15 cellular contexts compared by ENCODE assay signal in genomic region chr15:34644061-34644460, GRCh38.
A peak's percentile ranks its signal among the peaks of the same experiment; 100 is the strongest.
DNase-seq lines count a peak whose midpoint lies in the region; ATAC-seq and TF ChIP-seq lines count a peak whose summit lies in the region.
"Had no signal": no experiment of that assay in that cellular context is flagged by ENCODE, and none has a peak within 500 bp of the region (broad histone marks: within the 10 kb centered on the region; RNA-seq: fewer than 3 reads in every experiment).

No MANE protein-coding gene starts in this region.

- no peaks in the 10 kb centered on the region for H3K9me3 Mint-ChIP-seq in activated T-cell treated with anti-CD3 and anti-CD28 coated beads, Interleukin-2, amount 50 U/mL, for 72 hours
- H3K9me3 Mint-ChIP-seq: activated naive CD4-positive, alpha-beta T cell treated with anti-CD3 and anti-CD28 coated beads, Interleukin-2, amount 50 U/mL, for 24 hours had no signal

- no peak overlapping the region for H3K4me3 ChIP-seq in fibroblast of pulmonary artery (replicated peaks; ENCODE audit: low read depth, low read length)
- H3K4me3 ChIP-seq: coronary artery, Peyer's patch, suprapubic skin had no signal

- no peaks in the 10 kb centered on the region for H3K36me3 Mint-ChIP-seq in activated T-cell treated with anti-CD3 and anti-CD28 coated beads, Interleukin-2, amount 50 U/mL, for 72 hours (ENCODE audit: insufficient read depth in 2 of 2)

- TF ChIP-seq CTCF in fibroblast of pulmonary artery (IDR thresholded peaks at IDR 0.05; ENCODE audit: low read length, missing control alignments), result no peak

- in situ Hi-C loops in SK-MEL-5 (cut with HindIII; ENCODE audit: low pct_unique_long_range_greater_than_20kb, low sequenced_read_pairs), result no loop called here

- H3K27ac Mint-ChIP-seq in activated T-cell treated with anti-CD3 and anti-CD28 coated beads, Interleukin-2, amount 50 U/mL, for 72 hours, result no peak overlapping the region
- H3K27ac Mint-ChIP-seq: activated naive CD4-positive, alpha-beta T cell treated with anti-CD3 and anti-CD28 coated beads, Interleukin-2, amount 50 U/mL, for 24 hours; nephron had no signal

- no peaks in the 10 kb centered on the region for H3K4me1 Mint-ChIP-seq in activated T-cell treated with anti-CD3 and anti-CD28 coated beads, Interleukin-2, amount 50 U/mL, for 72 hours (ENCODE audit: low read depth)
- H3K4me1 Mint-ChIP-seq: activated naive CD4-positive, alpha-beta T cell treated with anti-CD3 and anti-CD28 coated beads, Interleukin-2, amount 50 U/mL, for 24 hours; nephron had no signal

- H3K27me3 Mint-ChIP-seq in activated T-cell treated with anti-CD3 and anti-CD28 coated beads, Interleukin-2, amount 50 U/mL, for 72 hours (ENCODE audit: low read depth), result peaks cover 35% of the 10 kb centered on the region

- H3K4me3 Mint-ChIP-seq in activated T-cell treated with anti-CD3 and anti-CD28 coated beads, Interleukin-2, amount 50 U/mL, for 72 hours, result no peak overlapping the region
- H3K4me3 Mint-ChIP-seq: activated naive CD4-positive, alpha-beta T cell treated with anti-CD3 and anti-CD28 coated beads, Interleukin-2, amount 50 U/mL, for 24 hours; nephron had no signal

- peak; percentile 52 for DNase-seq in H4 (ENCODE audit: low spot score)
- peak; percentile 40 for DNase-seq in SK-MEL-5 (ENCODE audit: low read depth, low spot score)
- peak; percentile 71 for DNase-seq in fibroblast of pulmonary artery (ENCODE audit: low read depth)
- peak; percentile 60 for DNase-seq in smooth muscle cell of the brain vasculature (ENCODE audit: low read depth, low spot score)
- DNase-seq in stimulated activated CD8-positive, alpha-beta memory T cell treated with anti-CD3 and anti-CD28 coated beads, Interleukin-4, amount 100 ng/mL, for 48 hours, result no peak
- DNase-seq in activated T-cell treated with anti-CD3 and anti-CD28 coated beads, Interleukin-2, amount 50 U/mL, for 72 hours, result no peak
- DNase-seq in NOMO-1 treated with DMSO at 0.1 percent for 48 hours (lab: John Stamatoyannopoulos, UW; ENCODE audit: unreplicated experiment), result no peak
- DNase-seq: Caco-2, left colon, NCI-H2227 treated with DMSO at 0.1 percent for 48 hours, Peyer's patch had no signal

- ATAC-seq in activated T-cell treated with anti-CD3 and anti-CD28 coated beads, Interleukin-2, amount 50 U/mL, for 72 hours (replicated peaks in 1 of 2), result no peak
- ATAC-seq: left colon had no signal

Comparison
In these comparisons a context has a peak if more than half of its experiments do, and no peak if none do; other contexts are left out.
1. DNase-seq: peak in H4 (single experiment), SK-MEL-5 (single experiment), fibroblast of pulmonary artery (single experiment) and smooth muscle cell of the brain vasculature (single experiment); none in stimulated activated CD8-positive, alpha-beta memory T cell treated with anti-CD3 and anti-CD28 coated beads, Interleukin-4, amount 100 ng/mL, for 48 hours (single experiment), activated T-cell treated with anti-CD3 and anti-CD28 coated beads, Interleukin-2, amount 50 U/mL, for 72 hours (0 of 2) and NOMO-1 treated with DMSO at 0.1 percent for 48 hours (single experiment).